Comparison of ENCODE assay signal across 1 cellular context in the genomic region with DNA sequence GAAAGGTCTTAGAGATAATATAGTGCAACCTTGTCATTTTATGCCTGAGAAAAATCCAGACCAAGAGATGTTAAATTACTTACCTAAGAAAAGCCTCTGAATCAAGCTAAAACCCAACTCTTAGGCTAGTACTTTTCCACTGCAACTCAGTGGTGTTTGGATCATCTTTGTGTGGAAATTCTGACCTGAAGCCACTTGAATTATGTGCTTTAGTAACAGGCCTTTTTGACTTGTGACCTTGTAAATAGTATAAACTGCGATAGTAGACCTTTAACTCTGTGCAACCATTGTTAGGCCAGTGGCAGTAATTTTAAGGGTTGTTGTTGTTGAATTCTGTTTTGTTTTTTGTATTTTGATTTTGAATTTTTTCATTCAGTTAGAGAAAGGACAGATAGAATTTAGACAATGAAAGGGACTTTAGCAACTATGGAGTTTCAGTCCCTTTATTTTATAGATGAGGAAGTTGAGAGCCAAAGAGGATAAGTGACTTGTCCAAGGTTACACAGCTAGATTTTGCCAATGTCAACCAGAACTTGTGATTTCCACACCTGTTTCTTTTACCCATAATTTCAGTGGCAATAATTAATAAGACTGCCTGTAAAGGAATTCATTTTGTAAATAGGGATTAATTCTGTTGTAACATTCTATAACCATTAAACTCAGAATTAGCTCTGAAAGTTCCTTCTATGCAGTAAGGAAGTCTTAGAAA.
TF ChIP-seq lines count a peak whose summit lies in the region.
"Not testable (repeated sequence)": the region's sequence is repeated elsewhere in the genome, so short reads cannot be mapped to it uniquely, and the experiment has no call there.

No MANE protein-coding gene starts in this region.

TF ChIP-seq in HepG2, 621 proteins besides CTCF, POLR2A, EP300 and RAD21:
- TF ChIP-seq HNF4A (CRISPR knock-in tag; IDR thresholded peaks at IDR 0.05), result peak; percentile 54
- peak; percentile 58 for TF ChIP-seq RXRB (CRISPR knock-in tag; IDR thresholded peaks at IDR 0.05; ENCODE audit: borderline replicate concordance)
- peak; percentile 74 for TF ChIP-seq FOXA3 (CRISPR knock-in tag; IDR thresholded peaks at IDR 0.05)
- peak; percentile 64 for TF ChIP-seq FOSL2 (CRISPR knock-in tag; IDR thresholded peaks at IDR 0.05)
- TF ChIP-seq NR2C2 (CRISPR knock-in tag; IDR thresholded peaks at IDR 0.05; ENCODE audit: borderline replicate concordance), result 0 out of 2 replicates have a peak, but pooled peaks have one; percentile 10
- peak; percentile 45; the same call in 1 of the 2 replicates for TF ChIP-seq ZNF652 (CRISPR knock-in tag; IDR thresholded peaks at IDR 0.05; ENCODE audit: borderline replicate concordance, low read depth)
- TF ChIP-seq MED1 (CRISPR knock-in tag; IDR thresholded peaks at IDR 0.05), result peak; percentile 55
- TF ChIP-seq, protein P1, sequence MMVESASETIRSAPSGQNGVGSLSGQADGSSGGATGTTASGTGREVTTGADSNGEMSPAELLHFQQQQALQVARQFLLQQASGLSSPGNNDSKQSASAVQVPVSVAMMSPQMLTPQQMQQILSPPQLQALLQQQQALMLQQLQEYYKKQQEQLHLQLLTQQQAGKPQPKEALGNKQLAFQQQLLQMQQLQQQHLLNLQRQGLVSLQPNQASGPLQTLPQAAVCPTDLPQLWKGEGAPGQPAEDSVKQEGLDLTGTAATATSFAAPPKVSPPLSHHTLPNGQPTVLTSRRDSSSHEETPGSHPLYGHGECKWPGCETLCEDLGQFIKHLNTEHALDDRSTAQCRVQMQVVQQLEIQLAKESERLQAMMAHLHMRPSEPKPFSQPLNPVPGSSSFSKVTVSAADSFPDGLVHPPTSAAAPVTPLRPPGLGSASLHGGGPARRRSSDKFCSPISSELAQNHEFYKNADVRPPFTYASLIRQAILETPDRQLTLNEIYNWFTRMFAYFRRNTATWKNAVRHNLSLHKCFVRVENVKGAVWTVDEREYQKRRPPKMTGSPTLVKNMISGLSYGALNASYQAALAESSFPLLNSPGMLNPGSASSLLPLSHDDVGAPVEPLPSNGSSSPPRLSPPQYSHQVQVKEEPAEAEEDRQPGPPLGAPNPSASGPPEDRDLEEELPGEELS (CRISPR knock-in tag; IDR thresholded peaks at IDR 0.05), result peak; percentile 86
- TF ChIP-seq FOXP1, FOXA1, SOX13, SOX6 (IDR thresholded peaks at IDR 0.05): not testable (repeated sequence)
- peak; percentile 83 for TF ChIP-seq FOXP1 (CRISPR knock-in tag; IDR thresholded peaks at IDR 0.05)
- TF ChIP-seq KDM6A (CRISPR knock-in tag; IDR thresholded peaks at IDR 0.05; ENCODE audit: low read depth), result 0 out of 2 replicates have a peak, but pooled peaks have one; percentile 60
- TF ChIP-seq, protein P2, sequence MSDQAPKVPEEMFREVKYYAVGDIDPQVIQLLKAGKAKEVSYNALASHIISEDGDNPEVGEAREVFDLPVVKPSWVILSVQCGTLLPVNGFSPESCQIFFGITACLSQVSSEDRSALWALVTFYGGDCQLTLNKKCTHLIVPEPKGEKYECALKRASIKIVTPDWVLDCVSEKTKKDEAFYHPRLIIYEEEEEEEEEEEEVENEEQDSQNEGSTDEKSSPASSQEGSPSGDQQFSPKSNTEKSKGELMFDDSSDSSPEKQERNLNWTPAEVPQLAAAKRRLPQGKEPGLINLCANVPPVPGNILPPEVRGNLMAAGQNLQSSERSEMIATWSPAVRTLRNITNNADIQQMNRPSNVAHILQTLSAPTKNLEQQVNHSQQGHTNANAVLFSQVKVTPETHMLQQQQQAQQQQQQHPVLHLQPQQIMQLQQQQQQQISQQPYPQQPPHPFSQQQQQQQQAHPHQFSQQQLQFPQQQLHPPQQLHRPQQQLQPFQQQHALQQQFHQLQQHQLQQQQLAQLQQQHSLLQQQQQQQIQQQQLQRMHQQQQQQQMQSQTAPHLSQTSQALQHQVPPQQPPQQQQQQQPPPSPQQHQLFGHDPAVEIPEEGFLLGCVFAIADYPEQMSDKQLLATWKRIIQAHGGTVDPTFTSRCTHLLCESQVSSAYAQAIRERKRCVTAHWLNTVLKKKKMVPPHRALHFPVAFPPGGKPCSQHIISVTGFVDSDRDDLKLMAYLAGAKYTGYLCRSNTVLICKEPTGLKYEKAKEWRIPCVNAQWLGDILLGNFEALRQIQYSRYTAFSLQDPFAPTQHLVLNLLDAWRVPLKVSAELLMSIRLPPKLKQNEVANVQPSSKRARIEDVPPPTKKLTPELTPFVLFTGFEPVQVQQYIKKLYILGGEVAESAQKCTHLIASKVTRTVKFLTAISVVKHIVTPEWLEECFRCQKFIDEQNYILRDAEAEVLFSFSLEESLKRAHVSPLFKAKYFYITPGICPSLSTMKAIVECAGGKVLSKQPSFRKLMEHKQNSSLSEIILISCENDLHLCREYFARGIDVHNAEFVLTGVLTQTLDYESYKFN (CRISPR knock-in tag; conservative IDR thresholded peaks at IDR 0.05), result peak; percentile 66
- peak; percentile 37; the same call in 1 of the 2 replicates for TF ChIP-seq ZNF792 (CRISPR knock-in tag; IDR thresholded peaks at IDR 0.05)
- TF ChIP-seq SOX5 (CRISPR knock-in tag; IDR thresholded peaks at IDR 0.05; ENCODE audit: borderline replicate concordance), result peak; percentile 84; the same call in 1 of the 2 replicates
- 0 out of 2 replicates have a peak, but pooled peaks have one; percentile 21 for TF ChIP-seq RCOR2 (CRISPR knock-in tag; IDR thresholded peaks at IDR 0.05)
- TF ChIP-seq ASH2L (IDR thresholded peaks at IDR 0.05; ENCODE audit: insufficient read length, low read depth, low read length), result peak; percentile 2
- peak; percentile 47 to 52; a peak in 1 of 4 replicates for TF ChIP-seq NR2F1 (CRISPR knock-in tag; IDR thresholded peaks at IDR 0.05)
- TF ChIP-seq FOXA1 (CRISPR knock-in tag; IDR thresholded peaks at IDR 0.05), result peak; percentile 58
- peak; percentile 74; the same call in 1 of the 2 replicates for TF ChIP-seq FOXJ3 (CRISPR knock-in tag; IDR thresholded peaks at IDR 0.05; ENCODE audit: borderline replicate concordance)
- TF ChIP-seq ELF3 (CRISPR knock-in tag; IDR thresholded peaks at IDR 0.05), result 0 out of 2 replicates have a peak, but pooled peaks have one; percentile 25
- TF ChIP-seq, protein P3, sequence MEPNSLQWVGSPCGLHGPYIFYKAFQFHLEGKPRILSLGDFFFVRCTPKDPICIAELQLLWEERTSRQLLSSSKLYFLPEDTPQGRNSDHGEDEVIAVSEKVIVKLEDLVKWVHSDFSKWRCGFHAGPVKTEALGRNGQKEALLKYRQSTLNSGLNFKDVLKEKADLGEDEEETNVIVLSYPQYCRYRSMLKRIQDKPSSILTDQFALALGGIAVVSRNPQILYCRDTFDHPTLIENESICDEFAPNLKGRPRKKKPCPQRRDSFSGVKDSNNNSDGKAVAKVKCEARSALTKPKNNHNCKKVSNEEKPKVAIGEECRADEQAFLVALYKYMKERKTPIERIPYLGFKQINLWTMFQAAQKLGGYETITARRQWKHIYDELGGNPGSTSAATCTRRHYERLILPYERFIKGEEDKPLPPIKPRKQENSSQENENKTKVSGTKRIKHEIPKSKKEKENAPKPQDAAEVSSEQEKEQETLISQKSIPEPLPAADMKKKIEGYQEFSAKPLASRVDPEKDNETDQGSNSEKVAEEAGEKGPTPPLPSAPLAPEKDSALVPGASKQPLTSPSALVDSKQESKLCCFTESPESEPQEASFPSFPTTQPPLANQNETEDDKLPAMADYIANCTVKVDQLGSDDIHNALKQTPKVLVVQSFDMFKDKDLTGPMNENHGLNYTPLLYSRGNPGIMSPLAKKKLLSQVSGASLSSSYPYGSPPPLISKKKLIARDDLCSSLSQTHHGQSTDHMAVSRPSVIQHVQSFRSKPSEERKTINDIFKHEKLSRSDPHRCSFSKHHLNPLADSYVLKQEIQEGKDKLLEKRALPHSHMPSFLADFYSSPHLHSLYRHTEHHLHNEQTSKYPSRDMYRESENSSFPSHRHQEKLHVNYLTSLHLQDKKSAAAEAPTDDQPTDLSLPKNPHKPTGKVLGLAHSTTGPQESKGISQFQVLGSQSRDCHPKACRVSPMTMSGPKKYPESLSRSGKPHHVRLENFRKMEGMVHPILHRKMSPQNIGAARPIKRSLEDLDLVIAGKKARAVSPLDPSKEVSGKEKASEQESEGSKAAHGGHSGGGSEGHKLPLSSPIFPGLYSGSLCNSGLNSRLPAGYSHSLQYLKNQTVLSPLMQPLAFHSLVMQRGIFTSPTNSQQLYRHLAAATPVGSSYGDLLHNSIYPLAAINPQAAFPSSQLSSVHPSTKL (CRISPR knock-in tag; IDR thresholded peaks at IDR 0.05), result peak; percentile 85
- peak; percentile 26; the same call in 1 of the 2 replicates for TF ChIP-seq SALL1 (CRISPR knock-in tag; IDR thresholded peaks at IDR 0.05)
- TF ChIP-seq SOX13 (CRISPR knock-in tag; conservative IDR thresholded peaks at IDR 0.05 in 1 of 2, IDR thresholded peaks at IDR 0.05 in 1 of 2), result peak in 1 of 2 experiments; percentile 90; a peak in 2 of 4 replicates
- TF ChIP-seq NR2F6 (IDR thresholded peaks at IDR 0.05), result peak; percentile 64
- TF ChIP-seq NR2F6 (CRISPR knock-in tag; IDR thresholded peaks at IDR 0.05), result peak; percentile 85
- TF ChIP-seq RARA (CRISPR knock-in tag; IDR thresholded peaks at IDR 0.05), result peak; percentile 37; the same call in 1 of the 2 replicates
- TF ChIP-seq, protein P4, sequence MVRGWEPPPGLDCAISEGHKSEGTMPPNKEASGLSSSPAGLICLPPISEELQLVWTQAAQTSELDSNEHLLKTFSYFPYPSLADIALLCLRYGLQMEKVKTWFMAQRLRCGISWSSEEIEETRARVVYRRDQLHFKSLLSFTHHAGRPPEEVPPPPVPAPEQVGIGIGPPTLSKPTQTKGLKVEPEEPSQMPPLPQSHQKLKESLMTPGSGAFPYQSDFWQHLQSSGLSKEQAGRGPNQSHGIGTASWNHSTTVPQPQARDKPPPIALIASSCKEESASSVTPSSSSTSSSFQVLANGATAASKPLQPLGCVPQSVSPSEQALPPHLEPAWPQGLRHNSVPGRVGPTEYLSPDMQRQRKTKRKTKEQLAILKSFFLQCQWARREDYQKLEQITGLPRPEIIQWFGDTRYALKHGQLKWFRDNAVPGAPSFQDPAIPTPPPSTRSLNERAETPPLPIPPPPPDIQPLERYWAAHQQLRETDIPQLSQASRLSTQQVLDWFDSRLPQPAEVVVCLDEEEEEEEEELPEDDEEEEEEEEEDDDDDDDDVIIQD (CRISPR knock-in tag; IDR thresholded peaks at IDR 0.05; ENCODE audit: low read depth), result 0 out of 2 replicates have a peak, but pooled peaks have one; percentile 30
- peak; percentile 74; the same call in 1 of the 2 replicates for TF ChIP-seq ISL2 (CRISPR knock-in tag; IDR thresholded peaks at IDR 0.05)
- TF ChIP-seq NR2F2 (IDR thresholded peaks at IDR 0.05; ENCODE audit: borderline replicate concordance, low read depth), result peak; percentile 62
- peak; percentile 66; the same call in 1 of the 2 replicates for TF ChIP-seq SAP130 (CRISPR knock-in tag; IDR thresholded peaks at IDR 0.05; ENCODE audit: low read depth)
- peak; percentile 59 for TF ChIP-seq NCOA2 (CRISPR knock-in tag; IDR thresholded peaks at IDR 0.05)
- 0 out of 2 replicates have a peak, but pooled peaks have one; percentile 20 for TF ChIP-seq BCL6 (CRISPR knock-in tag; IDR thresholded peaks at IDR 0.05)
- TF ChIP-seq GATAD2A (CRISPR knock-in tag; IDR thresholded peaks at IDR 0.05), result peak; percentile 69
- peak; percentile 81 for TF ChIP-seq SOX6 (CRISPR knock-in tag; IDR thresholded peaks at IDR 0.05)
- TF ChIP-seq, protein P5, sequence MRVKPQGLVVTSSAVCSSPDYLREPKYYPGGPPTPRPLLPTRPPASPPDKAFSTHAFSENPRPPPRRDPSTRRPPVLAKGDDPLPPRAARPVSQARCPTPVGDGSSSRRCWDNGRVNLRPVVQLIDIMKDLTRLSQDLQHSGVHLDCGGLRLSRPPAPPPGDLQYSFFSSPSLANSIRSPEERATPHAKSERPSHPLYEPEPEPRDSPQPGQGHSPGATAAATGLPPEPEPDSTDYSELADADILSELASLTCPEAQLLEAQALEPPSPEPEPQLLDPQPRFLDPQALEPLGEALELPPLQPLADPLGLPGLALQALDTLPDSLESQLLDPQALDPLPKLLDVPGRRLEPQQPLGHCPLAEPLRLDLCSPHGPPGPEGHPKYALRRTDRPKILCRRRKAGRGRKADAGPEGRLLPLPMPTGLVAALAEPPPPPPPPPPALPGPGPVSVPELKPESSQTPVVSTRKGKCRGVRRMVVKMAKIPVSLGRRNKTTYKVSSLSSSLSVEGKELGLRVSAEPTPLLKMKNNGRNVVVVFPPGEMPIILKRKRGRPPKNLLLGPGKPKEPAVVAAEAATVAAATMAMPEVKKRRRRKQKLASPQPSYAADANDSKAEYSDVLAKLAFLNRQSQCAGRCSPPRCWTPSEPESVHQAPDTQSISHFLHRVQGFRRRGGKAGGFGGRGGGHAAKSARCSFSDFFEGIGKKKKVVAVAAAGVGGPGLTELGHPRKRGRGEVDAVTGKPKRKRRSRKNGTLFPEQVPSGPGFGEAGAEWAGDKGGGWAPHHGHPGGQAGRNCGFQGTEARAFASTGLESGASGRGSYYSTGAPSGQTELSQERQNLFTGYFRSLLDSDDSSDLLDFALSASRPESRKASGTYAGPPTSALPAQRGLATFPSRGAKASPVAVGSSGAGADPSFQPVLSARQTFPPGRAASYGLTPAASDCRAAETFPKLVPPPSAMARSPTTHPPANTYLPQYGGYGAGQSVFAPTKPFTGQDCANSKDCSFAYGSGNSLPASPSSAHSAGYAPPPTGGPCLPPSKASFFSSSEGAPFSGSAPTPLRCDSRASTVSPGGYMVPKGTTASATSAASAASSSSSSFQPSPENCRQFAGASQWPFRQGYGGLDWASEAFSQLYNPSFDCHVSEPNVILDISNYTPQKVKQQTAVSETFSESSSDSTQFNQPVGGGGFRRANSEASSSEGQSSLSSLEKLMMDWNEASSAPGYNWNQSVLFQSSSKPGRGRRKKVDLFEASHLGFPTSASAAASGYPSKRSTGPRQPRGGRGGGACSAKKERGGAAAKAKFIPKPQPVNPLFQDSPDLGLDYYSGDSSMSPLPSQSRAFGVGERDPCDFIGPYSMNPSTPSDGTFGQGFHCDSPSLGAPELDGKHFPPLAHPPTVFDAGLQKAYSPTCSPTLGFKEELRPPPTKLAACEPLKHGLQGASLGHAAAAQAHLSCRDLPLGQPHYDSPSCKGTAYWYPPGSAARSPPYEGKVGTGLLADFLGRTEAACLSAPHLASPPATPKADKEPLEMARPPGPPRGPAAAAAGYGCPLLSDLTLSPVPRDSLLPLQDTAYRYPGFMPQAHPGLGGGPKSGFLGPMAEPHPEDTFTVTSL (CRISPR knock-in tag; IDR thresholded peaks at IDR 0.05; ENCODE audit: borderline replicate concordance), result peak; percentile 64; the same call in 1 of the 2 replicates
